ENCODE assay signal across 15 cellular contexts in genomic region chr15:70882361-70882760, GRCh38.
"Had no signal": no experiment of that assay in that cellular context is flagged by ENCODE, and none has a peak within 500 bp of the region (broad histone marks: within the 10 kb centered on the region; RNA-seq: fewer than 3 reads in every experiment).

No MANE protein-coding gene starts in this region.

- H3K27me3 ChIP-seq: brain microvascular endothelial cell, gastroesophageal sphincter, ovary, tibial artery, vagina had no signal

- DNase-seq: activated CD4-positive, alpha-beta T cell treated with anti-CD3 and anti-CD28 coated beads for 48 hours; amygdala; brain microvascular endothelial cell; effector memory CD8-positive, alpha-beta T cell; ovary; stimulated activated CD4-positive, alpha-beta T cell treated with anti-CD3 and anti-CD28 coated beads, Interleukin-15, amount 100 ng/mL, for 24 hours; stimulated activated CD4-positive, alpha-beta T cell treated with anti-CD3 and anti-CD28 coated beads, Interleukin-4, amount 100 ng/mL, for 4 hours; T1000; tibial artery; WERI-Rb-1 had no signal

- H3K27ac ChIP-seq: brain microvascular endothelial cell, epithelial cell of prostate, gastroesophageal sphincter, ovary, tibial artery, vagina, WERI-Rb-1 had no signal

- H3K9me3 Mint-ChIP-seq: activated naive CD4-positive, alpha-beta T cell treated with anti-CD3 and anti-CD28 coated beads, Interleukin-2, amount 50 U/mL, for 24 hours; dendritic cell treated with granulocyte-macrophage colony-stimulating factor and Interleukin-4, amounts not matched to agents 40 ng/mL and 50 ng/mL, for 4 days; effector memory CD8-positive, alpha-beta T cell had no signal

- H3K36me3 ChIP-seq: brain microvascular endothelial cell, gastroesophageal sphincter, ovary, tibial artery, vagina, WERI-Rb-1 had no signal

- H3K4me3 Mint-ChIP-seq: activated naive CD4-positive, alpha-beta T cell treated with anti-CD3 and anti-CD28 coated beads, Interleukin-2, amount 50 U/mL, for 24 hours; dendritic cell treated with granulocyte-macrophage colony-stimulating factor and Interleukin-4, amounts not matched to agents 40 ng/mL and 50 ng/mL, for 4 days; effector memory CD8-positive, alpha-beta T cell had no signal

- ATAC-seq: effector memory CD8-positive, alpha-beta T cell; gastroesophageal sphincter had no signal

- H3K4me1 ChIP-seq: gastroesophageal sphincter, tibial artery, vagina had no signal

- H3K4me3 ChIP-seq: gastroesophageal sphincter, ovary, tibial artery, vagina had no signal

- H3K36me3 Mint-ChIP-seq: activated naive CD4-positive, alpha-beta T cell treated with anti-CD3 and anti-CD28 coated beads, Interleukin-2, amount 50 U/mL, for 24 hours had no signal

- H3K4me1 Mint-ChIP-seq: activated naive CD4-positive, alpha-beta T cell treated with anti-CD3 and anti-CD28 coated beads, Interleukin-2, amount 50 U/mL, for 24 hours had no signal

- H3K27ac Mint-ChIP-seq: activated naive CD4-positive, alpha-beta T cell treated with anti-CD3 and anti-CD28 coated beads, Interleukin-2, amount 50 U/mL, for 24 hours; dendritic cell treated with granulocyte-macrophage colony-stimulating factor and Interleukin-4, amounts not matched to agents 40 ng/mL and 50 ng/mL, for 4 days; effector memory CD8-positive, alpha-beta T cell had no signal

- H3K9me3 ChIP-seq: gastroesophageal sphincter, ovary, tibial artery, vagina had no signal
